In genomic region chr12:21773799-21774198, GRCh38 we compare ENCODE assay signal across 8 cellular contexts. TPM values are rescaled to one million over a fixed set of nuclear protein-coding genes. Genes with fewer than 3 reads are reported as not detected.
A peak's percentile ranks its signal among the peaks of the same experiment; 100 is the strongest.
DNase-seq lines count a peak whose midpoint lies in the region; ATAC-seq and TF ChIP-seq lines count a peak whose summit lies in the region.

No MANE protein-coding gene starts in this region.

- no TSS peak for BruUV-seq in Caco-2 (replicated peaks; lab: Mats Ljungman, UMichigan)

- H3K4me3 ChIP-seq in Caco-2 (ENCODE audit: low read depth, low read length) (peak overlapping the region; percentile 88), Peyer's patch (peak overlapping the region in 3 of 4 donors; percentile 30 to 57 (median 53)), psoas muscle (peak overlapping the region; percentile 71)

- no peak for TF ChIP-seq CTCF in Caco-2 (IDR thresholded peaks at IDR 0.05; ENCODE audit: insufficient read depth in 1 of 2, low read depth in 1 of 2, low read length in 1 of 2, severe bottlenecking in 1 of 2, unreplicated experiment in 1 of 2)
- TF ChIP-seq CTCF in Peyer's patch (IDR thresholded peaks at IDR 0.05) = no peak
- TF ChIP-seq CTCF in glutamatergic neuron (IDR thresholded peaks at IDR 0.05; ENCODE audit: partially characterized antibody, unreplicated experiment) = no peak
- no peak for TF ChIP-seq CTCF in psoas muscle (IDR thresholded peaks at IDR 0.05)

- H3K27me3 Mint-ChIP-seq in Caco-2 (ENCODE audit: insufficient read depth, unreplicated experiment) (no peaks in the 10 kb centered on the region), glutamatergic neuron (ENCODE audit: unreplicated experiment) (no peaks in the 10 kb centered on the region)

- H3K36me3 Mint-ChIP-seq in Caco-2 (ENCODE audit: insufficient read depth, unreplicated experiment) = peaks cover 49% of the 10 kb centered on the region
- no peaks in the 10 kb centered on the region for H3K36me3 Mint-ChIP-seq in glutamatergic neuron (ENCODE audit: unreplicated experiment)

- TF ChIP-seq POLR2A in Peyer's patch (IDR thresholded peaks at IDR 0.05) = no peak

- 9 to 14% (median 11%) methylated on average over 10 of the region's 10 CpGs for WGBS in psoas muscle, 3 donors

- H3K4me1 Mint-ChIP-seq in Caco-2 (ENCODE audit: low read depth, unreplicated experiment) (peaks cover 52% of the 10 kb centered on the region), glutamatergic neuron (ENCODE audit: low read depth, unreplicated experiment) (peaks cover 4% of the 10 kb centered on the region)

- intact Hi-C loops in Caco-2 (cut with micrococcal nuclease; ENCODE audit: unreplicated experiment) (loop anchor here (1.0 to 5.0 kb wide), 6 partner anchors 27 to 217 kb away; no protein-coding TSS in a partner anchor), psoas muscle (cut with DNase I) (no loop called here)

- peaks cover under 1% of the 10 kb centered on the region; the same call in 1 of the 2 replicates for H3K36me3 ChIP-seq in Caco-2 (ENCODE audit: control insufficient read depth, insufficient read depth, low read length)
- no peaks in the 10 kb centered on the region for H3K36me3 ChIP-seq in Peyer's patch
- H3K36me3 ChIP-seq in psoas muscle (ENCODE audit: insufficient read depth in 1 of 2, low read depth in 1 of 2) = no peaks in the 10 kb centered on the region

- DNase-seq in Caco-2 (no peak), Peyer's patch (no peak), glutamatergic neuron (no peak), psoas muscle (no peak), inferior parietal cortex (ENCODE audit: extremely low spot score) (no peak), NCI-H526 treated with DMSO at 0.1 percent for 48 hours (lab: John Stamatoyannopoulos, UW) (no peak)
- DNase-seq in activated CD4-positive, alpha-beta T cell treated with anti-CD3 and anti-CD28 coated beads for 4 hours = no peak

- H3K27me3 ChIP-seq in Caco-2 (replicated peaks; ENCODE audit: control insufficient read depth, insufficient read depth, low read length) (no peaks in the 10 kb centered on the region), Peyer's patch (no peaks in the 10 kb centered on the region), psoas muscle (ENCODE audit: insufficient read depth in 3 of 3, low read length in 2 of 3) (peaks cover 0 to 16% (median 0%) of the 10 kb centered on the region in 3 donors)

- POLR2A ChIA-PET in Caco-2 (lab: Charles Lee) = interaction anchor here (0.7 to 1.6 kb wide), 4 partner anchors 28 to 1487 kb away, joined by 3 to 29 read pairs (median 12); partner anchors contain the start of gene ABCC9

- peak overlapping the region in 1 of 4 donors; percentile 81 for H3K27ac ChIP-seq in Peyer's patch
- H3K27ac ChIP-seq in psoas muscle = no peak overlapping the region

- no peaks in the 10 kb centered on the region for H3K9me3 ChIP-seq in Caco-2
- H3K9me3 ChIP-seq in Peyer's patch = no peaks in the 10 kb centered on the region
- H3K9me3 ChIP-seq in psoas muscle = no peaks in the 10 kb centered on the region

- H3K27ac Mint-ChIP-seq in Caco-2 (ENCODE audit: unreplicated experiment) (peak overlapping the region; percentile 41), glutamatergic neuron (ENCODE audit: unreplicated experiment) (no peak overlapping the region)

- CTCF ChIA-PET in Caco-2 (lab: Charles Lee) = interaction anchor here (1.3 to 2.8 kb wide), 7 partner anchors 40 to 216 kb away, joined by 3 to 24 read pairs (median 4); no protein-coding TSS in a partner anchor

- H3K4me3 Mint-ChIP-seq in Caco-2 (ENCODE audit: unreplicated experiment) = peak overlapping the region; percentile 76
- peak overlapping the region; percentile 82 for H3K4me3 Mint-ChIP-seq in glutamatergic neuron (ENCODE audit: unreplicated experiment)

- peak in 1 of 4 donors; percentile 14 for ATAC-seq in psoas muscle
- ATAC-seq in HG03571 (IDR thresholded peaks at IDR 0.05; ENCODE audit: unreplicated experiment) = no peak

- peaks cover 40% of the 10 kb centered on the region for H3K4me1 ChIP-seq in Caco-2
- H3K4me1 ChIP-seq in Peyer's patch = no peaks in the 10 kb centered on the region
- H3K4me1 ChIP-seq in psoas muscle = no peaks in the 10 kb centered on the region

- no peaks in the 10 kb centered on the region for H3K9me3 Mint-ChIP-seq in Caco-2 (ENCODE audit: unreplicated experiment)
- H3K9me3 Mint-ChIP-seq in glutamatergic neuron (ENCODE audit: unreplicated experiment) = no peaks in the 10 kb centered on the region

RNA-seq across cellular contexts. Expression of gene KCNJ8, which starts 0.7 kb away (rescaled TPM):
- total RNA-seq in Caco-2 (2022) (88.7 and 90.2 TPM in 2 replicates), Peyer's patch (1 to 10 TPM; 1.1 to 6.6 (median 3.1) TPM), glutamatergic neuron (ENCODE audit: unreplicated experiment) (0.66 TPM), psoas muscle (10 to 100 TPM in 2 of 4 donors, 1 to 10 TPM in 2; 3.4 to 13.3 (median 7.6) TPM)
- 1 to 10 TPM; 3.5 to 9.6 (median 7.4) TPM for polyA plus RNA-seq in psoas muscle
